ENCODE assay signal across 8 cellular contexts in the genomic region with DNA sequence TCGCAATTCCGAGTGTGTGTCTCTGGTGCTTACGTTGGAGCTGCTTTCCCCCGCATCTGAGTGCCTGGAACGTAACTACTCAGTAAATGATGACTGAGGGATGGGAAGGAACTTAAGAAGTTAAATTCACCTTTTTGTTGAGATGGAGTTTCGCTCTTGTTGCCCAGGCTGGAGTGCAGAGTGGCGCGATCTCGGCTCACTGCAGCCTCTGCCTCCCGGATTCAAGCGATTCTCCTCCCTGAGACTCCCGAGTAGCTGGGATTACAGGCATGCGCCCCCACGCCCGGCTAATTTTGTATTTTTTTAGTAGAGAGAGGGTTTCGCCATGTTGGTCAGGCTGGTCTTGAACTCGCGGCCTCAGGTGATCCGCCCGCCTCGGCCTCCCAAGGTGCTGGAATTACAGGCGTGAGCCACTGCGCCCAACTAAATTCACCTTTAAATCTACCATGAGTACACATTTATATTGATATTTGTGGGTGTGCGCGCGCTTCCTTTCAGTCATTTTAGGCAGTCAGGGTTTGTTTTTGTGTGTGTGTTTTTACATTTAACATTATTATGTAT. TPM values are rescaled to one million over a fixed set of nuclear protein-coding genes. Genes with fewer than 3 reads are reported as not detected.
DNase-seq lines count a peak whose midpoint lies in the region; ATAC-seq, FAIRE-seq and TF ChIP-seq lines count a peak whose summit lies in the region.

No MANE protein-coding gene starts in this region.

- H3K79me2 ChIP-seq in astrocyte (ENCODE audit: insufficient read depth, low read length): peaks cover 50% of the 10 kb centered on the region

- CTCF ChIA-PET in activated CD8-positive, alpha-beta memory T cell treated with anti-CD3 and anti-CD28 coated beads, Interleukin-2, amount 10 ng/mL, durations not matched to agents 7 days and 5 days (lab: Charles Lee): interaction anchor here (0.6 to 1.5 kb wide), 8 partner anchors 13 to 1168 kb away, joined by 3 to 8 read pairs (median 4); partner anchors contain the start of gene MTF1

- H3K27me3 ChIP-seq in astrocyte (ENCODE audit: insufficient read depth, low read length) (no peaks in the 10 kb centered on the region), right lobe of liver (no peaks in the 10 kb centered on the region), tibial artery (no peaks in the 10 kb centered on the region)

- peak overlapping the region; percentile 95 for H3K4me3 ChIP-seq in astrocyte (ENCODE audit: insufficient read depth, low read depth, low read length)
- H3K4me3 ChIP-seq in right lobe of liver: peak overlapping the region; percentile 50 to 86 (median 81)
- peak overlapping the region; percentile 64 to 75 for H3K4me3 ChIP-seq in tibial artery

- H4K20me1 ChIP-seq in astrocyte (ENCODE audit: insufficient read depth, low read length): peaks cover 37% of the 10 kb centered on the region

- H3K36me3 ChIP-seq in astrocyte (ENCODE audit: insufficient read depth, low read length): peaks cover 17% of the 10 kb centered on the region
- H3K36me3 ChIP-seq in right lobe of liver: peaks cover 5 to 32% (median 12%) of the 10 kb centered on the region in 4 donors
- peaks cover 26 to 36% (median 35%) of the 10 kb centered on the region in 3 donors for H3K36me3 ChIP-seq in tibial artery

- H3K27ac Mint-ChIP-seq in activated CD8-positive, alpha-beta memory T cell treated with anti-CD3 and anti-CD28 coated beads, Interleukin-2, amount 10 ng/mL, durations not matched to agents 7 days and 5 days: peak overlapping the region; percentile 96
- H3K27ac Mint-ChIP-seq in astrocyte (ENCODE audit: unreplicated experiment): peak overlapping the region; percentile 100

- no peak for DNase-seq in activated CD8-positive, alpha-beta memory T cell treated with anti-CD3 and anti-CD28 coated beads, Interleukin-2, amount 10 ng/mL, durations not matched to agents 7 days and 5 days
- DNase-seq in activated CD8-positive, alpha-beta memory T cell treated with anti-CD3 and anti-CD28 coated beads, Interleukin-2, amount 50 U/mL, for 4 hours: no peak
- DNase-seq in astrocyte (ENCODE audit: low read depth) (no peak), right lobe of liver (no peak), tibial artery (no peak), D721Med (ENCODE audit: insufficient read length, low spot score) (no peak)

- H3K27ac ChIP-seq in astrocyte (ENCODE audit: low read depth, low read length) (peak overlapping the region; percentile 99), right lobe of liver (peak overlapping the region; percentile 81 to 88 (median 88)), tibial artery (peak overlapping the region; percentile 92 to 96)

- H3K36me3 Mint-ChIP-seq in activated CD8-positive, alpha-beta memory T cell treated with anti-CD3 and anti-CD28 coated beads, Interleukin-2, amount 10 ng/mL, durations not matched to agents 7 days and 5 days: peaks cover 25% of the 10 kb centered on the region
- H3K36me3 Mint-ChIP-seq in astrocyte (ENCODE audit: low read depth, unreplicated experiment): peaks cover 10% of the 10 kb centered on the region

- no peaks in the 10 kb centered on the region for H3K27me3 Mint-ChIP-seq in activated CD8-positive, alpha-beta memory T cell treated with anti-CD3 and anti-CD28 coated beads, Interleukin-2, amount 10 ng/mL, durations not matched to agents 7 days and 5 days
- H3K27me3 Mint-ChIP-seq in astrocyte (ENCODE audit: low read depth, unreplicated experiment): no peaks in the 10 kb centered on the region

- H3K9me3 ChIP-seq in astrocyte (ENCODE audit: insufficient read depth, low read depth, low read length) (no peaks in the 10 kb centered on the region), right lobe of liver (no peaks in the 10 kb centered on the region), tibial artery (no peaks in the 10 kb centered on the region)

- H3K4me3 Mint-ChIP-seq in activated CD8-positive, alpha-beta memory T cell treated with anti-CD3 and anti-CD28 coated beads, Interleukin-2, amount 10 ng/mL, durations not matched to agents 7 days and 5 days: peak overlapping the region; percentile 93
- H3K4me3 Mint-ChIP-seq in astrocyte (ENCODE audit: unreplicated experiment): peak overlapping the region; percentile 100

- FAIRE-seq in astrocyte (lab: Jason Lieb, UNC) (no peak), D721Med (lab: Jason Lieb, UNC) (no peak)

- TF ChIP-seq POLR2A in right lobe of liver (IDR thresholded peaks at IDR 0.05): no peak

- intact Hi-C loops in right lobe of liver (cut with DNase I) (no loop called here), tibial artery (cut with DNase I; ENCODE audit: low total_unique reads) (no loop called here)

- H3K9me3 Mint-ChIP-seq in activated CD8-positive, alpha-beta memory T cell treated with anti-CD3 and anti-CD28 coated beads, Interleukin-2, amount 10 ng/mL, durations not matched to agents 7 days and 5 days (ENCODE audit: low read depth): peaks cover 4% of the 10 kb centered on the region
- H3K9me3 Mint-ChIP-seq in astrocyte (ENCODE audit: unreplicated experiment): peaks cover 3% of the 10 kb centered on the region

- no peak for ATAC-seq in activated CD8-positive, alpha-beta memory T cell treated with anti-CD3 and anti-CD28 coated beads, Interleukin-2, amount 10 ng/mL, durations not matched to agents 7 days and 5 days
- no peak for ATAC-seq in right lobe of liver
- no peak for ATAC-seq in GM18870 (IDR thresholded peaks at IDR 0.05; ENCODE audit: unreplicated experiment)
- ATAC-seq in GM21717 (IDR thresholded peaks at IDR 0.05; ENCODE audit: unreplicated experiment): no peak

- H2AFZ ChIP-seq in astrocyte (ENCODE audit: low read depth, low read length): peak overlapping the region; percentile 53

- WGBS in right lobe of liver (ENCODE audit: insufficient coverage, low coverage, low lambda C conversion rate, missing lambda C conversion rate): 18% methylated on average over 17 of the region's 26 CpGs

- H3K4me2 ChIP-seq in astrocyte (ENCODE audit: low read length): peak overlapping the region; percentile 86

- peak overlapping the region; percentile 99 for H3K9ac ChIP-seq in astrocyte (ENCODE audit: low read length)

- TF ChIP-seq CTCF in astrocyte (IDR thresholded peaks at IDR 0.05; ENCODE audit: insufficient read depth, low read depth, low read length): no peak
- TF ChIP-seq CTCF in right lobe of liver (IDR thresholded peaks at IDR 0.05): no peak
- TF ChIP-seq CTCF in tibial artery (IDR thresholded peaks at IDR 0.05): no peak
- no peak for TF ChIP-seq CTCF in D721Med (IDR thresholded peaks at IDR 0.05; ENCODE audit: insufficient read depth, missing control alignments)

- peaks cover 34% of the 10 kb centered on the region for H3K4me1 Mint-ChIP-seq in activated CD8-positive, alpha-beta memory T cell treated with anti-CD3 and anti-CD28 coated beads, Interleukin-2, amount 10 ng/mL, durations not matched to agents 7 days and 5 days
- H3K4me1 Mint-ChIP-seq in astrocyte (ENCODE audit: low read depth, unreplicated experiment): peaks cover 4% of the 10 kb centered on the region

- H3K4me1 ChIP-seq in astrocyte (ENCODE audit: insufficient read depth, low read length): peaks cover 9% of the 10 kb centered on the region
- peaks cover 0 to 10% (median 4%) of the 10 kb centered on the region in 4 donors for H3K4me1 ChIP-seq in right lobe of liver
- H3K4me1 ChIP-seq in tibial artery: peaks cover 0 to 17% (median 8%) of the 10 kb centered on the region in 4 donors

RNA-seq across cellular contexts. Expression of gene NDUFS5, which starts 0.9 kb away (rescaled TPM):
- 100 to 1,000 TPM; 122 to 142 TPM for total RNA-seq in activated CD8-positive, alpha-beta memory T cell treated with anti-CD3 and anti-CD28 coated beads, Interleukin-2, amount 10 ng/mL, durations not matched to agents 7 days and 5 days
- 313 and 360 TPM in 2 replicates for total RNA-seq in astrocyte
- 100 to 1,000 TPM in 2 of 6 experiments, 10 to 100 TPM in 4; 86.2 to 352 (median 90.0) TPM for total RNA-seq in right lobe of liver

RNA-seq across cellular contexts. Expression of gene AKIRIN1, which starts 36.0 kb away (rescaled TPM):
- 10 to 100 TPM; 47.0 to 59.1 TPM for total RNA-seq in activated CD8-positive, alpha-beta memory T cell treated with anti-CD3 and anti-CD28 coated beads, Interleukin-2, amount 10 ng/mL, durations not matched to agents 7 days and 5 days
- total RNA-seq in astrocyte (152 and 156 TPM in 2 replicates), right lobe of liver (10 to 100 TPM; 18.9 to 37.3 (median 28.5) TPM)
